Comparison of ENCODE assay signal across 1 cellular context in the genomic region with DNA sequence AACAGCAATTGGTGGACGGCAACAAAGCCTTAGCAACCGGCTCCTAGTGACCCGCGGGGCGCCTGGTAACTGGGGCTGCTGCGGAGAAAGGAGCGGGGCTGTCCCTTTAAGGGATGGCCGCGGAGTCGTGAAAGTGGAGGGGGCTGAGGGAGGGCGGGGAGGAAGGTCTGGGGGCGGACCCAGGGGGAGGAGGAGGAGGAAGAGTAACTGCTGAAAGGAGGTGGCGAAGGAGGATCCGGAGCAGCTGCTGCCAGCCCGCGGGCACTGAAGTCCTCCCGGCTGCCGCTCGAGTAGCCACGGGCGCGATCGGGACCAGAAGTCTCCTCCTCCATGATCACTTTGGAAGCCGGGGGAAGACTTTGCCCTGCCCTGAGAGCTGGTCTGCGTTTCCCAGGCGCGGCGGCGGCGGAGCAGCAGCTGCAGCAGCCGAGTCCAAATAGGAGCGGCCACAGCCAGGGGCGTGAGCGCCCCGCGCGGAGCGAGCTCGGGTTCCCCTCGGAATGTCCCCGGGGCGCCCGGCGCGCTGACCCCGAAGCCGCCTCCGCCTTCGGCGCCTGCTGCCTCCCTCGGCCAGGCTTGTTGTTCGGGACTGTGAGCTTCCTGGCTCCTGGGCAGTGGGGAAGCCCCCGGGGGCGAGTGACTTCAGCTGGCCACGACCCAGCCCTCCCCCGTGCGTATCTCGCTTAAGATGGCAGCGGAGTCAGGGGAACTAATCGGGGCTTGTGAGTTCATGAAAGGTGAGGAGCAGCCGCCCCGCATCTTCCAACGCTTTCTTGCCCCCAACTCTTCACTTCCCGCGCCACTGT.
TF ChIP-seq lines count a peak whose summit lies in the region.

A gene with protein sequence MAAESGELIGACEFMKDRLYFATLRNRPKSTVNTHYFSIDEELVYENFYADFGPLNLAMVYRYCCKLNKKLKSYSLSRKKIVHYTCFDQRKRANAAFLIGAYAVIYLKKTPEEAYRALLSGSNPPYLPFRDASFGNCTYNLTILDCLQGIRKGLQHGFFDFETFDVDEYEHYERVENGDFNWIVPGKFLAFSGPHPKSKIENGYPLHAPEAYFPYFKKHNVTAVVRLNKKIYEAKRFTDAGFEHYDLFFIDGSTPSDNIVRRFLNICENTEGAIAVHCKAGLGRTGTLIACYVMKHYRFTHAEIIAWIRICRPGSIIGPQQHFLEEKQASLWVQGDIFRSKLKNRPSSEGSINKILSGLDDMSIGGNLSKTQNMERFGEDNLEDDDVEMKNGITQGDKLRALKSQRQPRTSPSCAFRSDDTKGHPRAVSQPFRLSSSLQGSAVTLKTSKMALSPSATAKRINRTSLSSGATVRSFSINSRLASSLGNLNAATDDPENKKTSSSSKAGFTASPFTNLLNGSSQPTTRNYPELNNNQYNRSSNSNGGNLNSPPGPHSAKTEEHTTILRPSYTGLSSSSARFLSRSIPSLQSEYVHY (plus strand): TSS at position 240 of the 806 bp plus-strand sequence. CDS start 449 bp downstream, at position 689.

TF ChIP-seq in IMR-90, 13 proteins besides CTCF, POLR2A, EP300 and RAD21 (continued from another document):
- TF ChIP-seq, protein P1, sequence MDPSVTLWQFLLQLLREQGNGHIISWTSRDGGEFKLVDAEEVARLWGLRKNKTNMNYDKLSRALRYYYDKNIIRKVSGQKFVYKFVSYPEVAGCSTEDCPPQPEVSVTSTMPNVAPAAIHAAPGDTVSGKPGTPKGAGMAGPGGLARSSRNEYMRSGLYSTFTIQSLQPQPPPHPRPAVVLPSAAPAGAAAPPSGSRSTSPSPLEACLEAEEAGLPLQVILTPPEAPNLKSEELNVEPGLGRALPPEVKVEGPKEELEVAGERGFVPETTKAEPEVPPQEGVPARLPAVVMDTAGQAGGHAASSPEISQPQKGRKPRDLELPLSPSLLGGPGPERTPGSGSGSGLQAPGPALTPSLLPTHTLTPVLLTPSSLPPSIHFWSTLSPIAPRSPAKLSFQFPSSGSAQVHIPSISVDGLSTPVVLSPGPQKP (IDR thresholded peaks at IDR 0.05; ENCODE audit: borderline replicate concordance, low read depth, low read length), result no peak
- TF ChIP-seq CHD1 (IDR thresholded peaks at IDR 0.05; ENCODE audit: low read depth, low read length) (no peak), RCOR1 (IDR thresholded peaks at IDR 0.05; ENCODE audit: insufficient replicate concordance, low read length) (no peak), MAFK (IDR thresholded peaks at IDR 0.05; ENCODE audit: low read depth, low read length) (no peak), RFX5 (IDR thresholded peaks at IDR 0.05; ENCODE audit: low read depth, low read length) (no peak), FOS (IDR thresholded peaks at IDR 0.05; ENCODE audit: low read depth, low read length) (no peak), CEBPB (IDR thresholded peaks at IDR 0.05; ENCODE audit: low read depth, low read length) (no peak)
